In the genomic region with DNA sequence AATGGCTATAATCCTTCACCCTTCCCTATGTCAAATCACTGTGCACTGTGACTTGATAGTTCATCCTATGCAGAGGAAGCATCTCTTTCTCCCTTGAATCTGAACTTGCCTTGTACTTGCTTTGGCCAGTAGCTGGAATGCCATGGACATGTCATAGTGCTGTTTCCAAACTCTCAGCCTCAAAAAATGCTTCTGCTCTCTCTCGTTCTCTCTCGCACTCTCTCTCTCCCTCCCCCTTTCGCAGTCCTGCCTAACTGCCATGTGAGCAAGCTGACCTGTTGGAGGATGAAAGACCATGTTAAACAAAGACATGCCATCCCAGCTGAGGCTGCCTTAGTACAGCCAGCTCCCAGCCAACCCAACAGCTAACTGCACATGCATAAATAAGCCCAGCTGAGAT, we compare ENCODE assay signal across 21 cellular contexts.
"Had no signal": no experiment of that assay in that cellular context is flagged by ENCODE, and none has a peak within 500 bp of the region (broad histone marks: within the 10 kb centered on the region; RNA-seq: fewer than 3 reads in every experiment).

No MANE protein-coding gene starts in this region.

- H3K4me1 ChIP-seq: gastroesophageal sphincter, heart right ventricle, lower lobe of right lung, stomach had no signal

- FAIRE-seq: islet of Langerhans had no signal

- H3K9me3 ChIP-seq: gastroesophageal sphincter, heart right ventricle, lower lobe of right lung, stomach had no signal

- H3K36me3 ChIP-seq: gastroesophageal sphincter, heart right ventricle, lower lobe of right lung, stomach, WERI-Rb-1 had no signal

- H3K4me1 Mint-ChIP-seq: activated naive CD8-positive, alpha-beta T cell treated with anti-CD3 and anti-CD28 coated beads, Interleukin-2, amount 10 ng/mL, durations not matched to agents 7 days and 5 days; activated T-helper 17 cell treated with anti-CD3 and anti-CD28 coated beads, Interleukin-2, amount 50 U/mL, for 72 hours; central memory CD8-positive, alpha-beta T cell; natural killer cell; stimulated activated effector memory CD8-positive, alpha-beta T cell treated with anti-CD3 and anti-CD28 coated beads, Interleukin-12 subunit alpha, Interleukin-12 subunit beta, amount 100 ng/mL, for 72 hours had no signal

- DNase-seq: activated CD4-positive, alpha-beta T cell treated with anti-CD3 and anti-CD28 coated beads, Interleukin-2, amount 50 U/mL, for 4 hours; activated naive CD4-positive, alpha-beta T cell treated with Interleukin-2 at 50 U/mL for 16 hours; activated naive CD8-positive, alpha-beta T cell treated with anti-CD3 and anti-CD28 coated beads, Interleukin-2, amount 10 ng/mL, durations not matched to agents 7 days and 5 days; activated T-cell treated with anti-CD3 and anti-CD28 coated beads for 4 hours; anterior cingulate cortex; heart right ventricle; lower lobe of right lung; natural killer cell; nucleus accumbens; stimulated activated CD4-positive, alpha-beta T cell treated with anti-CD3 and anti-CD28 coated beads, Interleukin-4, amount 100 ng/mL, for 24 hours; stomach; WERI-Rb-1 had no signal

- H3K36me3 Mint-ChIP-seq: activated naive CD8-positive, alpha-beta T cell treated with anti-CD3 and anti-CD28 coated beads, Interleukin-2, amount 10 ng/mL, durations not matched to agents 7 days and 5 days; natural killer cell; stimulated activated effector memory CD8-positive, alpha-beta T cell treated with anti-CD3 and anti-CD28 coated beads, Interleukin-12 subunit alpha, Interleukin-12 subunit beta, amount 100 ng/mL, for 72 hours; type B pancreatic cell had no signal

- H3K4me3 ChIP-seq: coronary artery, gastroesophageal sphincter, heart right ventricle, lower lobe of right lung, stomach had no signal

- H3K9me3 Mint-ChIP-seq: activated T-helper 17 cell treated with anti-CD3 and anti-CD28 coated beads, Interleukin-2, amount 50 U/mL, for 72 hours; central memory CD8-positive, alpha-beta T cell; natural killer cell; stimulated activated effector memory CD8-positive, alpha-beta T cell treated with anti-CD3 and anti-CD28 coated beads, Interleukin-12 subunit alpha, Interleukin-12 subunit beta, amount 100 ng/mL, for 72 hours; type B pancreatic cell had no signal

- H3K27ac ChIP-seq: coronary artery, gastroesophageal sphincter, heart right ventricle, lower lobe of right lung, stomach, WERI-Rb-1 had no signal

- H3K4me3 Mint-ChIP-seq: activated naive CD8-positive, alpha-beta T cell treated with anti-CD3 and anti-CD28 coated beads, Interleukin-2, amount 10 ng/mL, durations not matched to agents 7 days and 5 days; activated T-helper 17 cell treated with anti-CD3 and anti-CD28 coated beads, Interleukin-2, amount 50 U/mL, for 72 hours; central memory CD8-positive, alpha-beta T cell; natural killer cell; stimulated activated effector memory CD8-positive, alpha-beta T cell treated with anti-CD3 and anti-CD28 coated beads, Interleukin-12 subunit alpha, Interleukin-12 subunit beta, amount 100 ng/mL, for 72 hours; type B pancreatic cell had no signal

- ATAC-seq: activated T-helper 17 cell treated with anti-CD3 and anti-CD28 coated beads, Interleukin-2, amount 50 U/mL, for 72 hours; esophagus mucosa; gastroesophageal sphincter; heart right ventricle; lower lobe of right lung; natural killer cell; sciatic nerve had no signal

- H3K27me3 ChIP-seq: gastroesophageal sphincter, stomach had no signal

- H3K27me3 Mint-ChIP-seq: activated T-helper 17 cell treated with anti-CD3 and anti-CD28 coated beads, Interleukin-2, amount 50 U/mL, for 72 hours; central memory CD8-positive, alpha-beta T cell had no signal

- H3K27ac Mint-ChIP-seq: activated naive CD8-positive, alpha-beta T cell treated with anti-CD3 and anti-CD28 coated beads, Interleukin-2, amount 10 ng/mL, durations not matched to agents 7 days and 5 days; activated T-helper 17 cell treated with anti-CD3 and anti-CD28 coated beads, Interleukin-2, amount 50 U/mL, for 72 hours; natural killer cell; stimulated activated effector memory CD8-positive, alpha-beta T cell treated with anti-CD3 and anti-CD28 coated beads, Interleukin-12 subunit alpha, Interleukin-12 subunit beta, amount 100 ng/mL, for 72 hours; type B pancreatic cell had no signal
